8 cellular contexts compared by ENCODE assay signal in the genomic region with DNA sequence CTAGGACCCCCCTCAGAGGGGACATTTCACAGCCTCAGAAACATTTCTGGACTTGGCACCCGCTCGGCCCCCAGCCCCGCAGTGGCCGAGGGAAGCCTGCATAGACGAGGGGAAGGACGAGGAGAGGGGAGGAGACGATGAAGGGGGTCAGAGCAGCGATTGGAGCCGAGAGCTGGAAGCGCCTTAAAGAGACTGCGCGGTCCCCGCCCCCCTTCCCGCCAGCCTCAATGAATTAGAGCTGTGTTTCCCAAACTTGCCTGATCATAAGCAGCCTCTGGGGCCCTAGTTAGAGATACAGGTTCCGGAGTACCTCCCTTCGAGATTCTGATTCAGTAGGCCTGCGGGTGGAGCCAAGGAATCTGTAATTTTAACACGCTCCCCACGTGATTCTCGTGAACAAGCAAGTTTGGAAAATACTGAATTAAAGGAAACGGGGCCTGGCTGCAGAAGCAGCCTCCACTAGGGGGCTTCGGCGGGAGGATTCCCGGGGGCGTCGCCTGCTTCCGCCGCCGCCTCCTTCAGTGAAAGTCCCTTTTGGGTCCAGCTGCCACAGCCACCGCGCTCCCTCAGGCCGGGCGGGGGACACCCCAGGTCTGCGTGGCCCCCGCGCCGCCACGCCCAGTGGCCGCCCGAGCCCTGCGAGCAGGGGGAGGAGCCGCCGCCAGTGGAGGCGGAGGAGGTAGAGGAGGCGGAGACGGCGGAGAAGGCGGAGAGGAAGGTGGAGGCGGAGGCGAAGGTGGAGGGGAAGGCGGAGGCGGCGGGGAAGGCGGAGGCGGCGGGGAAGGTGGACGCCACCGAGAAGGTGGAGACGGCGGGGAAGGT. TPM values are rescaled to one million over a fixed set of nuclear protein-coding genes. Genes with fewer than 3 reads are reported as not detected.
A peak's percentile ranks its signal among the peaks of the same experiment; 100 is the strongest.
DNase-seq lines count a peak whose midpoint lies in the region; ATAC-seq and TF ChIP-seq lines count a peak whose summit lies in the region.

A gene (plus strand): TSS at position 651 of the 822 bp plus-strand sequence. CDS start 824 bp downstream, outside the sequence.

- H3K27me3 Mint-ChIP-seq in chondrocyte (ENCODE audit: low read depth): no peaks in the 10 kb centered on the region

- TF ChIP-seq CTCF in AG10803 (conservative IDR thresholded peaks at IDR 0.05; ENCODE audit: low read length) (peak; percentile 49), chondrocyte (IDR thresholded peaks at IDR 0.05) (peak; percentile 83)

- H3K9me3 Mint-ChIP-seq in chondrocyte (ENCODE audit: low read depth): peaks cover 10% of the 10 kb centered on the region

- DNase-seq in AG10803 (ENCODE audit: low read depth) (peak; percentile 81), NCI-H446 (lab: John Stamatoyannopoulos, UW) (peak; percentile 18 to 69), chondrocyte (ENCODE audit: low spot score) (no peak)
- DNase-seq in activated CD4-positive, alpha-beta T cell treated with anti-CD3 and anti-CD28 coated beads for 24 hours (ENCODE audit: low read depth in 2 of 2): peak; percentile 38 to 50
- peak; percentile 20 to 56 (median 32) for DNase-seq in stimulated activated CD4-positive, alpha-beta T cell treated with anti-CD3 and anti-CD28 coated beads, Interleukin-1b, Interleukin-23, amount 100 ng/mL, for 24 hours (ENCODE audit: low read depth in 4 of 4, low spot score in 1 of 4)

- H3K27ac ChIP-seq in layer of hippocampus (ENCODE audit: low read depth, low read length): peak within 1 kb of the TSS; percentile 74

- H3K4me1 Mint-ChIP-seq in chondrocyte (ENCODE audit: low read depth): peaks cover 9% of the 10 kb centered on the region

- H3K27me3 ChIP-seq in layer of hippocampus (ENCODE audit: control insufficient read depth, insufficient read depth, low read length): no peaks in the 10 kb centered on the region

- H3K4me3 Mint-ChIP-seq in chondrocyte (ENCODE audit: unreplicated experiment): peak within 1 kb of the TSS; percentile 83

- peak within 1 kb of the TSS; percentile 63 for H3K4me3 ChIP-seq in AG10803 (ENCODE audit: low read length)

- peaks cover 2% of the 10 kb centered on the region for H3K36me3 Mint-ChIP-seq in chondrocyte (ENCODE audit: low read depth)

- ATAC-seq in GM19025 (IDR thresholded peaks at IDR 0.05; ENCODE audit: low read depth, unreplicated experiment) (peak; percentile 97), HG03196 (IDR thresholded peaks at IDR 0.05; ENCODE audit: unreplicated experiment) (peak; percentile 91)

- peak within 1 kb of the TSS; percentile 89 for H3K27ac Mint-ChIP-seq in chondrocyte (ENCODE audit: unreplicated experiment)

RNA-seq across cellular contexts. Expression of the gene that starts here (rescaled TPM):
- total RNA-seq in chondrocyte: 2.8 to 3.4 TPM (median 3.2 TPM) in 3 replicates
